35 cellular contexts compared by ENCODE assay signal in genomic region chr4:183071222-183071621, GRCh38.
"Had no signal": no experiment of that assay in that cellular context is flagged by ENCODE, and none has a peak within 500 bp of the region (broad histone marks: within the 10 kb centered on the region; RNA-seq: fewer than 3 reads in every experiment).

No MANE protein-coding gene starts in this region.

- H3K4me1 Mint-ChIP-seq: activated CD4-positive, alpha-beta memory T cell treated with anti-CD3 and anti-CD28 coated beads, Interleukin-2, amount 10 ng/mL, durations not matched to agents 7 days and 5 days; activated CD4-positive, alpha-beta T cell treated with anti-CD3 and anti-CD28 coated beads for 36 hours; activated naive CD8-positive, alpha-beta T cell treated with anti-CD3 and anti-CD28 coated beads, Interleukin-2, amount 10 ng/mL, durations not matched to agents 7 days and 5 days; activated T-helper 17 cell treated with anti-CD3 and anti-CD28 coated beads, Interleukin-2, amount 50 U/mL, for 72 hours had no signal

- H3K27ac ChIP-seq: ascending aorta, breast epithelium, cardiac muscle cell, coronary artery, dorsolateral prefrontal cortex, esophagus muscularis mucosa, foreskin keratinocyte, gastrocnemius medialis, heart left ventricle, WERI-Rb-1 had no signal

- H3K9me3 Mint-ChIP-seq: activated CD4-positive, alpha-beta memory T cell treated with anti-CD3 and anti-CD28 coated beads, Interleukin-2, amount 10 ng/mL, durations not matched to agents 7 days and 5 days; activated CD4-positive, alpha-beta T cell treated with anti-CD3 and anti-CD28 coated beads, Interleukin-2, amount 10 ng/mL, durations not matched to agents 24 days and 14 days; activated naive CD8-positive, alpha-beta T cell treated with anti-CD3 and anti-CD28 coated beads, Interleukin-2, amount 10 ng/mL, durations not matched to agents 7 days and 5 days had no signal

- H3K36me3 Mint-ChIP-seq: activated naive CD4-positive, alpha-beta T cell treated with anti-CD3 and anti-CD28 coated beads, Interleukin-2, amount 50 U/mL, for 72 hours; activated naive CD8-positive, alpha-beta T cell treated with anti-CD3 and anti-CD28 coated beads, Interleukin-2, amount 10 ng/mL, durations not matched to agents 7 days and 5 days had no signal

- H3K4me3 ChIP-seq: ascending aorta, breast epithelium, cardiac muscle cell, coronary artery, dorsolateral prefrontal cortex, esophagus muscularis mucosa, gastrocnemius medialis, heart left ventricle had no signal

- H3K4me1 ChIP-seq: ascending aorta, breast epithelium, foreskin keratinocyte, gastrocnemius medialis had no signal

- H3K4me3 Mint-ChIP-seq: activated CD4-positive, alpha-beta memory T cell treated with anti-CD3 and anti-CD28 coated beads, Interleukin-2, amount 10 ng/mL, durations not matched to agents 7 days and 5 days; activated CD4-positive, alpha-beta T cell treated with anti-CD3 and anti-CD28 coated beads for 36 hours; activated CD4-positive, alpha-beta T cell treated with anti-CD3 and anti-CD28 coated beads, Interleukin-2, amount 10 ng/mL, durations not matched to agents 24 days and 14 days; activated naive CD4-positive, alpha-beta T cell treated with anti-CD3 and anti-CD28 coated beads for 36 hours; activated naive CD8-positive, alpha-beta T cell treated with anti-CD3 and anti-CD28 coated beads, Interleukin-2, amount 10 ng/mL, durations not matched to agents 7 days and 5 days; activated T-cell treated with anti-CD3 and anti-CD28 coated beads, Interleukin-2, amount 50 U/mL, for 4 hours; activated T-helper 17 cell treated with anti-CD3 and anti-CD28 coated beads, Interleukin-2, amount 50 U/mL, for 72 hours; brain; dendritic cell treated with granulocyte-macrophage colony-stimulating factor and Interleukin-4, amounts not matched to agents 40 ng/mL and 50 ng/mL, for 4 days; endodermal cell; T-helper 17 cell; T-helper 2 cell treated with Interferon-gamma antibody and Interleukin-4, amounts not matched to agents 5 μg/mL and 100 μg/mL, for 36 hours had no signal

- H3K27ac Mint-ChIP-seq: activated CD4-positive, alpha-beta memory T cell treated with anti-CD3 and anti-CD28 coated beads, Interleukin-2, amount 10 ng/mL, durations not matched to agents 7 days and 5 days; activated CD4-positive, alpha-beta T cell treated with anti-CD3 and anti-CD28 coated beads for 36 hours; activated CD4-positive, alpha-beta T cell treated with anti-CD3 and anti-CD28 coated beads, Interleukin-2, amount 10 ng/mL, durations not matched to agents 24 days and 14 days; activated naive CD4-positive, alpha-beta T cell treated with anti-CD3 and anti-CD28 coated beads for 36 hours; activated naive CD4-positive, alpha-beta T cell treated with anti-CD3 and anti-CD28 coated beads, Interleukin-2, amount 50 U/mL, for 72 hours; activated naive CD8-positive, alpha-beta T cell treated with anti-CD3 and anti-CD28 coated beads, Interleukin-2, amount 10 ng/mL, durations not matched to agents 7 days and 5 days; activated T-helper 17 cell treated with anti-CD3 and anti-CD28 coated beads, Interleukin-2, amount 50 U/mL, for 72 hours; brain; dendritic cell treated with granulocyte-macrophage colony-stimulating factor and Interleukin-4, amounts not matched to agents 40 ng/mL and 50 ng/mL, for 4 days; endodermal cell; T-helper 17 cell; T-helper 2 cell treated with Interferon-gamma antibody and Interleukin-4, amounts not matched to agents 5 μg/mL and 100 μg/mL, for 36 hours had no signal

- H3K27me3 ChIP-seq: ascending aorta, breast epithelium, cardiac muscle cell, esophagus muscularis mucosa, foreskin keratinocyte, gastrocnemius medialis, heart left ventricle had no signal

- H3K9me3 ChIP-seq: ascending aorta had no signal

- ATAC-seq: activated CD4-positive, alpha-beta T cell treated with anti-CD3 and anti-CD28 coated beads for 36 hours; activated naive CD4-positive, alpha-beta T cell treated with anti-CD3 and anti-CD28 coated beads, Interleukin-2, amount 50 U/mL, for 72 hours; activated T-cell treated with anti-CD3 and anti-CD28 coated beads, Interleukin-2, amount 50 U/mL, for 4 hours; activated T-helper 17 cell treated with anti-CD3 and anti-CD28 coated beads, Interleukin-2, amount 50 U/mL, for 72 hours; foreskin keratinocyte; gastrocnemius medialis; heart left ventricle; T-helper 17 cell had no signal

- DNase-seq: activated CD4-positive, alpha-beta memory T cell treated with anti-CD3 and anti-CD28 coated beads, Interleukin-2, amount 10 ng/mL, durations not matched to agents 7 days and 5 days; activated CD4-positive, alpha-beta T cell treated with anti-CD3 and anti-CD28 coated beads for 36 hours; activated CD4-positive, alpha-beta T cell treated with anti-CD3 and anti-CD28 coated beads, Interleukin-2, amount 10 ng/mL, durations not matched to agents 24 days and 14 days; activated CD4-positive, alpha-beta T cell treated with anti-CD3 and anti-CD28 coated beads, Interleukin-2, amount 50 U/mL, for 4 hours; activated CD4-positive, CD25-positive, alpha-beta regulatory T cell; activated CD4-positive, CD25-positive, alpha-beta regulatory T cell treated with anti-CD3 and anti-CD28 coated beads, Interleukin-2, amount 50 U/mL, for 72 hours; activated effector memory CD4-positive, alpha-beta T cell treated with Interleukin-2 at 50 U/mL for 16 hours; activated gamma-delta T cell treated with Interleukin-2 at 50 U/mL for 16 hours; activated naive CD4-positive, alpha-beta T cell treated with anti-CD3 and anti-CD28 coated beads for 36 hours; activated naive CD8-positive, alpha-beta T cell treated with anti-CD3 and anti-CD28 coated beads, Interleukin-2, amount 10 ng/mL, durations not matched to agents 7 days and 5 days; activated T-cell treated with anti-CD3 and anti-CD28 coated beads, Interleukin-2, amount 50 U/mL, for 4 hours; central memory CD4-positive, alpha-beta T cell; cerebellar nuclear complex; dorsolateral prefrontal cortex; effector memory CD4-positive, alpha-beta T cell; endodermal cell; erythroblast; foreskin keratinocyte; gastrocnemius medialis; glutamatergic neuron; heart left ventricle; hypothalamus; T-helper 17 cell; T1000; WERI-Rb-1 had no signal

- H3K36me3 ChIP-seq: ascending aorta, breast epithelium, cardiac muscle cell, esophagus muscularis mucosa, gastrocnemius medialis, heart left ventricle, WERI-Rb-1 had no signal
